ENCODE assay signal across 19 cellular contexts in the genomic region with DNA sequence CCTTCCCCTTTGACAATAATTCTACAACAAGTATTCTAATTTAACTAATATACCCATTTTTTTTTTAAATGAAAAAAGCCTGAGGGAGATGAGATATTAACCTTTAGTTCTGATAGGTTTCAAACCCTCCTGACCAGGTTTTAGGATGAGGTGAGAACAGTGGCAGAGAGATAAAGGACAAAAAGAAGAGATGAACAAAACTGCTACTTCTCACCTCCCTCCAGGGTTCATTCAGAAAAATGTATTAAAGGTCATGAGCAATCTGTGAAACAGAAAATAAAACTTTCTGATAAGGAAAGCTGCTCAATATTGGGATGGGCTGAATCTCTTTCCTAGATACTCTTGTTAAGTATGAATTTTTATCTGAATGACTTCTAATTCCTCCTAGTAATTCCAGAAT. TPM values are rescaled to one million over a fixed set of nuclear protein-coding genes. Genes with fewer than 3 reads are reported as not detected.
DNase-seq lines count a peak whose midpoint lies in the region; ATAC-seq and FAIRE-seq lines count a peak whose summit lies in the region.
"Had no signal": no experiment of that assay in that cellular context is flagged by ENCODE, and none has a peak within 500 bp of the region (broad histone marks: within the 10 kb centered on the region; RNA-seq: fewer than 3 reads in every experiment).

No MANE protein-coding gene starts in this region.

- no peaks in the 10 kb centered on the region for H3K9me3 Mint-ChIP-seq in activated naive CD4-positive, alpha-beta T cell treated with anti-CD3 and anti-CD28 coated beads, Interleukin-2, amount 50 U/mL, for 24 hours
- no peaks in the 10 kb centered on the region for H3K9me3 Mint-ChIP-seq in activated T-helper 17 cell treated with anti-CD3 and anti-CD28 coated beads, Interleukin-2, amount 50 U/mL, for 72 hours
- H3K9me3 Mint-ChIP-seq in activated naive CD8-positive, alpha-beta T cell treated with anti-CD3 and anti-CD28 coated beads for 36 hours: no peaks in the 10 kb centered on the region
- H3K9me3 Mint-ChIP-seq: CD8-positive, alpha-beta memory T cell; GM23338 had no signal

- no peak for DNase-seq in activated naive CD4-positive, alpha-beta T cell treated with anti-CD3 and anti-CD28 coated beads, Interleukin-2, amount 50 U/mL, for 16 hours
- no peak for DNase-seq in activated naive CD8-positive, alpha-beta T cell treated with anti-CD3 and anti-CD28 coated beads for 36 hours
- DNase-seq in urothelium cell line (ENCODE audit: low spot score): no peak
- DNase-seq: CD8-positive, alpha-beta memory T cell; COR-L47; DMS 273 treated with DMSO at 0.1 percent for 48 hours; DMS53; DND-41 had no signal

- no peak for FAIRE-seq in urothelium cell line (lab: Jason Lieb, UNC)
- FAIRE-seq: GM12878, GM19239, H54 had no signal

- no peak overlapping the region for H3K4me3 Mint-ChIP-seq in activated naive CD4-positive, alpha-beta T cell treated with anti-CD3 and anti-CD28 coated beads, Interleukin-2, amount 50 U/mL, for 24 hours
- H3K4me3 Mint-ChIP-seq in activated T-helper 17 cell treated with anti-CD3 and anti-CD28 coated beads, Interleukin-2, amount 50 U/mL, for 72 hours: no peak overlapping the region
- no peak overlapping the region for H3K4me3 Mint-ChIP-seq in activated naive CD8-positive, alpha-beta T cell treated with anti-CD3 and anti-CD28 coated beads for 36 hours
- H3K4me3 Mint-ChIP-seq: B cell; CD8-positive, alpha-beta memory T cell; GM23338 had no signal

- H3K27ac Mint-ChIP-seq in activated naive CD4-positive, alpha-beta T cell treated with anti-CD3 and anti-CD28 coated beads, Interleukin-2, amount 50 U/mL, for 24 hours: peak overlapping the region; percentile 3
- peak overlapping the region; percentile 38 for H3K27ac Mint-ChIP-seq in activated T-helper 17 cell treated with anti-CD3 and anti-CD28 coated beads, Interleukin-2, amount 50 U/mL, for 72 hours
- peak overlapping the region; percentile 65 for H3K27ac Mint-ChIP-seq in activated naive CD8-positive, alpha-beta T cell treated with anti-CD3 and anti-CD28 coated beads for 36 hours
- H3K27ac Mint-ChIP-seq: B cell had no signal

- ATAC-seq in activated T-helper 17 cell treated with anti-CD3 and anti-CD28 coated beads, Interleukin-2, amount 50 U/mL, for 72 hours (replicated peaks): no peak
- ATAC-seq in GM19397 (IDR thresholded peaks at IDR 0.05; ENCODE audit: unreplicated experiment): no peak
- ATAC-seq: GM12878 had no signal

- H3K27me3 Mint-ChIP-seq in activated naive CD4-positive, alpha-beta T cell treated with anti-CD3 and anti-CD28 coated beads, Interleukin-2, amount 50 U/mL, for 24 hours: no peaks in the 10 kb centered on the region
- H3K27me3 Mint-ChIP-seq in activated T-helper 17 cell treated with anti-CD3 and anti-CD28 coated beads, Interleukin-2, amount 50 U/mL, for 72 hours: no peaks in the 10 kb centered on the region
- no peaks in the 10 kb centered on the region for H3K27me3 Mint-ChIP-seq in activated naive CD8-positive, alpha-beta T cell treated with anti-CD3 and anti-CD28 coated beads for 36 hours
- H3K27me3 Mint-ChIP-seq: B cell; CD8-positive, alpha-beta memory T cell had no signal

- H3K4me1 Mint-ChIP-seq in activated naive CD4-positive, alpha-beta T cell treated with anti-CD3 and anti-CD28 coated beads, Interleukin-2, amount 50 U/mL, for 24 hours: peaks cover 6% of the 10 kb centered on the region
- H3K4me1 Mint-ChIP-seq in activated T-helper 17 cell treated with anti-CD3 and anti-CD28 coated beads, Interleukin-2, amount 50 U/mL, for 72 hours: peaks cover 4% of the 10 kb centered on the region
- H3K4me1 Mint-ChIP-seq in activated naive CD8-positive, alpha-beta T cell treated with anti-CD3 and anti-CD28 coated beads for 36 hours: peaks cover 17% of the 10 kb centered on the region
- H3K4me1 Mint-ChIP-seq: B cell had no signal

- peaks cover 20% of the 10 kb centered on the region for H3K36me3 Mint-ChIP-seq in activated naive CD4-positive, alpha-beta T cell treated with anti-CD3 and anti-CD28 coated beads, Interleukin-2, amount 50 U/mL, for 24 hours
- H3K36me3 Mint-ChIP-seq in activated T-helper 17 cell treated with anti-CD3 and anti-CD28 coated beads, Interleukin-2, amount 50 U/mL, for 72 hours (ENCODE audit: low read depth): peaks cover 60% of the 10 kb centered on the region
- peaks cover 31% of the 10 kb centered on the region for H3K36me3 Mint-ChIP-seq in activated naive CD8-positive, alpha-beta T cell treated with anti-CD3 and anti-CD28 coated beads for 36 hours

RNA-seq across cellular contexts. Expression of a gene that starts 24.1 kb away (rescaled TPM):
- not detected for total RNA-seq in activated T-helper 17 cell treated with anti-CD3 and anti-CD28 coated beads, Interleukin-2, amount 50 U/mL, for 72 hours
- not detected for total RNA-seq in activated naive CD8-positive, alpha-beta T cell treated with anti-CD3 and anti-CD28 coated beads for 36 hours
- total RNA-seq: A172; B cell; CD8-positive, alpha-beta memory T cell; G401; GM12878; HT-29 had no signal

Comparison
In these comparisons a context has a peak if more than half of its experiments do, and no peak if none do; other contexts are left out.
1. H3K27ac Mint-ChIP-seq: peak in every context shown above with its lines; median percentile 65 in activated naive CD8-positive, alpha-beta T cell treated with anti-CD3 and anti-CD28 coated beads for 36 hours; 38 in activated T-helper 17 cell treated with anti-CD3 and anti-CD28 coated beads, Interleukin-2, amount 50 U/mL, for 72 hours; 3 in activated naive CD4-positive, alpha-beta T cell treated with anti-CD3 and anti-CD28 coated beads, Interleukin-2, amount 50 U/mL, for 24 hours.